In the genomic region with DNA sequence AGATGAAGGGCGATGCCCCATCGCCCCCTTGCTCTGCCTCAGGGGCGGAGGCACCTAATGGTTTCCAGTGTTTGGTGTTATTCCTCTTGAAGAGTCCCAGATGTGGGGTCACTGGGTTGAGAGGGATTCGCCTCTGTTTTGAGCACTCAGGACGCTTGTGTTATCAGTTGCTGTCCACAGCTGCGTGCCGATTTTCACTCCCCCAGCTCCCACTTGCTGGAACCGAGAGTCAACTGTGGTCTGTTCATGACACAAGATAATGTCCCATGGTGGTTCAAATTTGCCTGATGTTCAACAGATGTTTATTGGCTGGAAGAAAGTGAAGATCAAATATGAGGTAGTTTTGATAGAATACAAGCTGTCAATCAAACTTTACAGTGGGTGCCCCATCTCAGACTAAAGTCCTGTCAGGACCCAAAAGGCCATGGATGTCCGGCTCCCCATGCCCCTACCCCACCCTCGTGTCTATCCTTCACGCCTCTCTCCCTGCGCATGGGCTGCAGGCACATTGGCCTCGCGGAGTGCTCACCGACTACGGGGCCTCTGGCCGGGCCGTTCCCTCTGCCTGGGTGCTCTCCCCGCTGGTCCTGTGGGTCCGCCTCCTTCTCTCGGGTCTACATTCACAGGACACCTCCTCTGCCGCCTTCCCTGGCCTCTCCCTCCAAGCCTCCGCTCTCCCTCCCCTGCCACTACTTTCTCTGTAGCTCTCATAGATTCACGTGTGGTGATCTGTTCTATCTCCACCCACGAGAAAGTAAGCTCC, we compare ENCODE assay signal across 1 cellular context.
TF ChIP-seq lines count a peak whose summit lies in the region.

No MANE protein-coding gene starts in this region.

TF ChIP-seq in HepG2, 621 proteins besides CTCF, POLR2A, EP300 and RAD21:
- TF ChIP-seq, protein P1, sequence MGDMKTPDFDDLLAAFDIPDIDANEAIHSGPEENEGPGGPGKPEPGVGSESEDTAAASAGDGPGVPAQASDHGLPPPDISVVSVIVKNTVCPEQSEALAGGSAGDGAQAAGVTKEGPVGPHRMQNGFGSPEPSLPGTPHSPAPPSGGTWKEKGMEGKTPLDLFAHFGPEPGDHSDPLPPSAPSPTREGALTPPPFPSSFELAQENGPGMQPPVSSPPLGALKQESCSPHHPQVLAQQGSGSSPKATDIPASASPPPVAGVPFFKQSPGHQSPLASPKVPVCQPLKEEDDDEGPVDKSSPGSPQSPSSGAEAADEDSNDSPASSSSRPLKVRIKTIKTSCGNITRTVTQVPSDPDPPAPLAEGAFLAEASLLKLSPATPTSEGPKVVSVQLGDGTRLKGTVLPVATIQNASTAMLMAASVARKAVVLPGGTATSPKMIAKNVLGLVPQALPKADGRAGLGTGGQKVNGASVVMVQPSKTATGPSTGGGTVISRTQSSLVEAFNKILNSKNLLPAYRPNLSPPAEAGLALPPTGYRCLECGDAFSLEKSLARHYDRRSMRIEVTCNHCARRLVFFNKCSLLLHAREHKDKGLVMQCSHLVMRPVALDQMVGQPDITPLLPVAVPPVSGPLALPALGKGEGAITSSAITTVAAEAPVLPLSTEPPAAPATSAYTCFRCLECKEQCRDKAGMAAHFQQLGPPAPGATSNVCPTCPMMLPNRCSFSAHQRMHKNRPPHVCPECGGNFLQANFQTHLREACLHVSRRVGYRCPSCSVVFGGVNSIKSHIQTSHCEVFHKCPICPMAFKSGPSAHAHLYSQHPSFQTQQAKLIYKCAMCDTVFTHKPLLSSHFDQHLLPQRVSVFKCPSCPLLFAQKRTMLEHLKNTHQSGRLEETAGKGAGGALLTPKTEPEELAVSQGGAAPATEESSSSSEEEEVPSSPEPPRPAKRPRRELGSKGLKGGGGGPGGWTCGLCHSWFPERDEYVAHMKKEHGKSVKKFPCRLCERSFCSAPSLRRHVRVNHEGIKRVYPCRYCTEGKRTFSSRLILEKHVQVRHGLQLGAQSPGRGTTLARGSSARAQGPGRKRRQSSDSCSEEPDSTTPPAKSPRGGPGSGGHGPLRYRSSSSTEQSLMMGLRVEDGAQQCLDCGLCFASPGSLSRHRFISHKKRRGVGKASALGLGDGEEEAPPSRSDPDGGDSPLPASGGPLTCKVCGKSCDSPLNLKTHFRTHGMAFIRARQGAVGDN (CRISPR knock-in tag; IDR thresholded peaks at IDR 0.05): peak; percentile 23; the same call in 1 of the 2 replicates
- TF ChIP-seq ZNF160 (CRISPR knock-in tag; IDR thresholded peaks at IDR 0.05) (no peak), ZNF629 (CRISPR knock-in tag; conservative IDR thresholded peaks at IDR 0.05) (no peak)
